In genomic region chr1:210407887-210408252, GRCh38 we compare ENCODE assay signal across 1 cellular context.
TF ChIP-seq lines count a peak whose summit lies in the region.

No MANE protein-coding gene starts in this region.

TF ChIP-seq in IMR-90, 13 proteins besides CTCF, POLR2A, EP300 and RAD21:
- TF ChIP-seq MAZ (IDR thresholded peaks at IDR 0.05; ENCODE audit: borderline replicate concordance, low read depth, low read length): no peak
- TF ChIP-seq NFE2L2 (IDR thresholded peaks at IDR 0.05; ENCODE audit: low read depth, low read length): no peak
- no peak for TF ChIP-seq SMC3 (IDR thresholded peaks at IDR 0.05; ENCODE audit: low read depth, low read length)
- no peak for TF ChIP-seq CEBPB (IDR thresholded peaks at IDR 0.05; ENCODE audit: low read depth, low read length)
- TF ChIP-seq MXI1 (IDR thresholded peaks at IDR 0.05; ENCODE audit: borderline replicate concordance, low read depth, low read length): no peak
- no peak for TF ChIP-seq FOS (IDR thresholded peaks at IDR 0.05; ENCODE audit: low read depth, low read length)
